ENCODE assay signal across 1 cellular context in the genomic region with DNA sequence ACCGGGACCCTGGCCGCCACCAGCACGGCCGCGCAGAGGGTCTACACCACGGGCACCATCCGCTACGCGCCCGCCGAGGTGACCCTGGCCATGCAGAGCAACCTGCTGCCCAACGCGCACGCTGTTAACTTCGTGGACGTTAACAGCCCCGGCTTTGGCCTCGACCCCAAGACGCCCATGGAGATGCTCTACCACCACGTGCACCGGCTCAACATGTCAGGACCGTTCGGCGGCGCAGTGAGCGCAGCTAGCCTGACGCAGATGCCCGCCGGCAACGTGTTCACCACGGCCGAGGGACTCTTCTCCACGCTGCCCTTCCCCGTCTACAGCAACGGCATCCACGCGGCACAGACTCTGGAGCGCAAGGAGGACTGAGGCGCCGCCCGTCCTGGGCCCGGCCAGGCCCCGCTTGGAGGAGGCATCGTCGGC.
TF ChIP-seq lines count a peak whose summit lies in the region.

No MANE protein-coding gene starts in this region.

TF ChIP-seq in GM23338, 12 proteins besides CTCF, POLR2A, EP300 and RAD21 (continued from another document):
- TF ChIP-seq, protein P1, sequence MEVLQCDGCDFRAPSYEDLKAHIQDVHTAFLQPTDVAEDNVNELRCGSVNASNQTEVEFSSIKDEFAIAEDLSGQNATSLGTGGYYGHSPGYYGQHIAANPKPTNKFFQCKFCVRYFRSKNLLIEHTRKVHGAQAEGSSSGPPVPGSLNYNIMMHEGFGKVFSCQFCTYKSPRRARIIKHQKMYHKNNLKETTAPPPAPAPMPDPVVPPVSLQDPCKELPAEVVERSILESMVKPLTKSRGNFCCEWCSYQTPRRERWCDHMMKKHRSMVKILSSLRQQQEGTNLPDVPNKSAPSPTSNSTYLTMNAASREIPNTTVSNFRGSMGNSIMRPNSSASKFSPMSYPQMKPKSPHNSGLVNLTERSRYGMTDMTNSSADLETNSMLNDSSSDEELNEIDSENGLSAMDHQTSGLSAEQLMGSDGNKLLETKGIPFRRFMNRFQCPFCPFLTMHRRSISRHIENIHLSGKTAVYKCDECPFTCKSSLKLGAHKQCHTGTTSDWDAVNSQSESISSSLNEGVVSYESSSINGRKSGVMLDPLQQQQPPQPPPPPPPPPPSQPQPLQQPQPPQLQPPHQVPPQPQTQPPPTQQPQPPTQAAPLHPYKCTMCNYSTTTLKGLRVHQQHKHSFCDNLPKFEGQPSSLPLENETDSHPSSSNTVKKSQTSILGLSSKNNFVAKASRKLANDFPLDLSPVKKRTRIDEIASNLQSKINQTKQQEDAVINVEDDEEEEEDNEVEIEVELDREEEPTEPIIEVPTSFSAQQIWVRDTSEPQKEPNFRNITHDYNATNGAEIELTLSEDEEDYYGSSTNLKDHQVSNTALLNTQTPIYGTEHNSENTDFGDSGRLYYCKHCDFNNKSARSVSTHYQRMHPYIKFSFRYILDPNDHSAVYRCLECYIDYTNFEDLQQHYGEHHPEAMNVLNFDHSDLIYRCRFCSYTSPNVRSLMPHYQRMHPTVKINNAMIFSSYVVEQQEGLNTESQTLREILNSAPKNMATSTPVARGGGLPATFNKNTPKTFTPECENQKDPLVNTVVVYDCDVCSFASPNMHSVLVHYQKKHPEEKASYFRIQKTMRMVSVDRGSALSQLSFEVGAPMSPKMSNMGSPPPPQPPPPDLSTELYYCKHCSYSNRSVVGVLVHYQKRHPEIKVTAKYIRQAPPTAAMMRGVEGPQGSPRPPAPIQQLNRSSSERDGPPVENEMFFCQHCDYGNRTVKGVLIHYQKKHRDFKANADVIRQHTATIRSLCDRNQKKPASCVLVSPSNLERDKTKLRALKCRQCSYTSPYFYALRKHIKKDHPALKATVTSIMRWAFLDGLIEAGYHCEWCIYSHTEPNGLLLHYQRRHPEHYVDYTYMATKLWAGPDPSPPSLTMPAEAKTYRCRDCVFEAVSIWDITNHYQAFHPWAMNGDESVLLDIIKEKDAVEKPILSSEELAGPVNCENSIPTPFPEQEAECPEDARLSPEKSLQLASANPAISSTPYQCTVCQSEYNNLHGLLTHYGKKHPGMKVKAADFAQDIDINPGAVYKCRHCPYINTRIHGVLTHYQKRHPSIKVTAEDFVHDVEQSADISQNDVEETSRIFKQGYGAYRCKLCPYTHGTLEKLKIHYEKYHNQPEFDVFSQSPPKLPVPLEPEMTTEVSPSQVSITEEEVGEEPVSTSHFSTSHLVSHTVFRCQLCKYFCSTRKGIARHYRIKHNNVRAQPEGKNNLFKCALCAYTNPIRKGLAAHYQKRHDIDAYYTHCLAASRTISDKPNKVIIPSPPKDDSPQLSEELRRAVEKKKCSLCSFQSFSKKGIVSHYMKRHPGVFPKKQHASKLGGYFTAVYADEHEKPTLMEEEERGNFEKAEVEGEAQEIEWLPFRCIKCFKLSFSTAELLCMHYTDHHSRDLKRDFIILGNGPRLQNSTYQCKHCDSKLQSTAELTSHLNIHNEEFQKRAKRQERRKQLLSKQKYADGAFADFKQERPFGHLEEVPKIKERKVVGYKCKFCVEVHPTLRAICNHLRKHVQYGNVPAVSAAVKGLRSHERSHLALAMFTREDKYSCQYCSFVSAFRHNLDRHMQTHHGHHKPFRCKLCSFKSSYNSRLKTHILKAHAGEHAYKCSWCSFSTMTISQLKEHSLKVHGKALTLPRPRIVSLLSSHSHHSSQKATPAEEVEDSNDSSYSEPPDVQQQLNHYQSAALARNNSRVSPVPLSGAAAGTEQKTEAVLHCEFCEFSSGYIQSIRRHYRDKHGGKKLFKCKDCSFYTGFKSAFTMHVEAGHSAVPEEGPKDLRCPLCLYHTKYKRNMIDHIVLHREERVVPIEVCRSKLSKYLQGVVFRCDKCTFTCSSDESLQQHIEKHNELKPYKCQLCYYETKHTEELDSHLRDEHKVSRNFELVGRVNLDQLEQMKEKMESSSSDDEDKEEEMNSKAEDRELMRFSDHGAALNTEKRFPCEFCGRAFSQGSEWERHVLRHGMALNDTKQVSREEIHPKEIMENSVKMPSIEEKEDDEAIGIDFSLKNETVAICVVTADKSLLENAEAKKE (CRISPR knock-in tag; IDR thresholded peaks at IDR 0.05): no peak
- TF ChIP-seq ZNF331 (CRISPR knock-in tag; IDR thresholded peaks at IDR 0.05; ENCODE audit: low read depth): no peak
- no peak for TF ChIP-seq EZH2phosphoT487 (IDR thresholded peaks at IDR 0.05; ENCODE audit: unreplicated experiment)
- no peak for TF ChIP-seq ETS1 (IDR thresholded peaks at IDR 0.05)
- TF ChIP-seq NANOG (IDR thresholded peaks at IDR 0.05; ENCODE audit: borderline replicate concordance): no peak
